13 cellular contexts compared by ENCODE assay signal in the genomic region with DNA sequence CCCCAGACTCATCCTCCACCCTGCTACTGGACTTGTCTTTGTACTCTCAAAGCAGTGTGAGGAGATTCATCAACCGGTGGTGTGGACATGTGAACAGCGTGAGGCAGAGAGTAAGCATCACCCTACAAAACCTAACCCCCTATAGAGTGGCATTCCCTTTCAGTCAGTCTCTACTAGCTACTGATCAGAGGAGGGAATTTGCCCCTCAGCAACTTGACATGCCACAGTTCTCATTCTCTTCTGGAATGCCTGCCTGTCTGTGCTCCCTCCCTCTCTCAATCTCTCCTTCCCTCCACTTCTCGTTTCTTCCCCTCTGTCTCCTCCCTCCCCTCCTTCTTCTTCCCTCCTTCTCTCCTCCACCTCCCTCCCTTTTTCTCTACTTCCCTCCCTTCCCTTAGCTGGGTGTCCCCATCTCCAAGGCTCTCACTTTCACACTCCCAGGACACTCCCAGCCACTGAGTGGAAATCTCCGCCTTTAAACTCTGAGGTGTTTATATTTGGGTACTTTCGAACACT. TPM values are rescaled to one million over a fixed set of nuclear protein-coding genes. Genes with fewer than 3 reads are reported as not detected.
A peak's percentile ranks its signal among the peaks of the same experiment; 100 is the strongest.
DNase-seq lines count a peak whose midpoint lies in the region; ATAC-seq and TF ChIP-seq lines count a peak whose summit lies in the region.
"Had no signal": no experiment of that assay in that cellular context is flagged by ENCODE, and none has a peak within 500 bp of the region (broad histone marks: within the 10 kb centered on the region; RNA-seq: fewer than 3 reads in every experiment).

No MANE protein-coding gene starts in this region.

- no peaks in the 10 kb centered on the region for H3K27me3 Mint-ChIP-seq in activated T-cell treated with anti-CD3 and anti-CD28 coated beads, Interleukin-2, amount 50 U/mL, for 72 hours (ENCODE audit: low read depth)
- H3K27me3 Mint-ChIP-seq in activated T-cell treated with anti-CD3 and anti-CD28 coated beads, Interleukin-2, amount 50 U/mL, for 4 hours (ENCODE audit: low read depth), result no peaks in the 10 kb centered on the region
- H3K27me3 Mint-ChIP-seq in stimulated activated memory B cell treated with anti-CD40 and anti-IgM and Interleukin-4, amounts not matched to agents 10 μg/mL and 1 μg/mL and 100 μg/mL, for 72 hours, result no peaks in the 10 kb centered on the region

- DNase-seq in activated T-cell treated with anti-CD3 and anti-CD28 coated beads, Interleukin-2, amount 50 U/mL, for 72 hours, result no peak
- DNase-seq in activated T-cell treated with anti-CD3 and anti-CD28 coated beads, Interleukin-2, amount 50 U/mL, for 4 hours, result no peak
- DNase-seq in cerebellar nuclear complex (lab: John Stamatoyannopoulos, UW), result no peak
- DNase-seq: activated T-cell treated with anti-CD3 and anti-CD28 coated beads, Interleukin-2, amount 50 U/mL, for 1 hour; aorta; NCI-H1436 treated with DMSO at 0.1 percent for 48 hours; NCI-H345; stimulated activated CD4-positive, alpha-beta T cell treated with anti-CD3 and anti-CD28 coated beads, Interleukin-15, amount 100 ng/mL, for 24 hours had no signal

- H3K27ac Mint-ChIP-seq in activated T-cell treated with anti-CD3 and anti-CD28 coated beads, Interleukin-2, amount 50 U/mL, for 72 hours, result peak overlapping the region; percentile 36
- H3K27ac Mint-ChIP-seq in stimulated activated memory B cell treated with anti-CD40 and anti-IgM and Interleukin-4, amounts not matched to agents 10 μg/mL and 1 μg/mL and 100 μg/mL, for 72 hours, result peak overlapping the region; percentile 1

- ATAC-seq in activated T-cell treated with anti-CD3 and anti-CD28 coated beads, Interleukin-2, amount 50 U/mL, for 72 hours (replicated peaks in 1 of 2), result no peak
- no peak for ATAC-seq in activated T-cell treated with anti-CD3 and anti-CD28 coated beads, Interleukin-2, amount 50 U/mL, for 4 hours
- peak; percentile 14; the same call in 2 of the 3 replicates for ATAC-seq in SK-N-SH treated with all-trans-retinoic acid at 6 μM for 48 hours
- ATAC-seq in esophagus mucosa, result peak; percentile 32
- no peak for ATAC-seq in stimulated activated memory B cell treated with anti-CD40 and anti-IgM and Interleukin-4, amounts not matched to agents 10 μg/mL and 1 μg/mL and 100 μg/mL, for 72 hours
- no peak for ATAC-seq in HG03280 (IDR thresholded peaks at IDR 0.05; ENCODE audit: unreplicated experiment)
- no peak for ATAC-seq in HG02623 (IDR thresholded peaks at IDR 0.05; ENCODE audit: unreplicated experiment)

- H3K4me3 Mint-ChIP-seq in activated T-cell treated with anti-CD3 and anti-CD28 coated beads, Interleukin-2, amount 50 U/mL, for 72 hours, result no peak overlapping the region
- no peak overlapping the region for H3K4me3 Mint-ChIP-seq in activated T-cell treated with anti-CD3 and anti-CD28 coated beads, Interleukin-2, amount 50 U/mL, for 4 hours
- H3K4me3 Mint-ChIP-seq in stimulated activated memory B cell treated with anti-CD40 and anti-IgM and Interleukin-4, amounts not matched to agents 10 μg/mL and 1 μg/mL and 100 μg/mL, for 72 hours, result no peak overlapping the region

- peaks cover 0 to 4% of the 10 kb centered on the region in 2 donors for H3K36me3 Mint-ChIP-seq in activated T-cell treated with anti-CD3 and anti-CD28 coated beads, Interleukin-2, amount 50 U/mL, for 72 hours (ENCODE audit: insufficient read depth in 2 of 2)
- H3K36me3 Mint-ChIP-seq in activated T-cell treated with anti-CD3 and anti-CD28 coated beads, Interleukin-2, amount 50 U/mL, for 4 hours (ENCODE audit: insufficient read depth), result peaks cover 8% of the 10 kb centered on the region
- H3K36me3 Mint-ChIP-seq in stimulated activated memory B cell treated with anti-CD40 and anti-IgM and Interleukin-4, amounts not matched to agents 10 μg/mL and 1 μg/mL and 100 μg/mL, for 72 hours, result no peaks in the 10 kb centered on the region

- no peaks in the 10 kb centered on the region for H3K9me3 Mint-ChIP-seq in activated T-cell treated with anti-CD3 and anti-CD28 coated beads, Interleukin-2, amount 50 U/mL, for 72 hours
- H3K9me3 Mint-ChIP-seq in activated T-cell treated with anti-CD3 and anti-CD28 coated beads, Interleukin-2, amount 50 U/mL, for 4 hours, result no peaks in the 10 kb centered on the region
- no peaks in the 10 kb centered on the region for H3K9me3 Mint-ChIP-seq in stimulated activated memory B cell treated with anti-CD40 and anti-IgM and Interleukin-4, amounts not matched to agents 10 μg/mL and 1 μg/mL and 100 μg/mL, for 72 hours

- H3K4me1 Mint-ChIP-seq in activated T-cell treated with anti-CD3 and anti-CD28 coated beads, Interleukin-2, amount 50 U/mL, for 72 hours (ENCODE audit: low read depth), result peaks cover 33% of the 10 kb centered on the region
- H3K4me1 Mint-ChIP-seq in activated T-cell treated with anti-CD3 and anti-CD28 coated beads, Interleukin-2, amount 50 U/mL, for 4 hours (ENCODE audit: low read depth), result peaks cover 8% of the 10 kb centered on the region
- H3K4me1 Mint-ChIP-seq in stimulated activated memory B cell treated with anti-CD40 and anti-IgM and Interleukin-4, amounts not matched to agents 10 μg/mL and 1 μg/mL and 100 μg/mL, for 72 hours, result peaks cover 7% of the 10 kb centered on the region

TF ChIP-seq in SK-N-SH treated with all-trans-retinoic acid at 6 μM for 48 hours, 23 proteins besides CTCF, POLR2A, EP300 and RAD21:
- TF ChIP-seq RARB (CRISPR knock-in tag; IDR thresholded peaks at IDR 0.05) (no peak), CSDC2 (CRISPR knock-in tag; IDR thresholded peaks at IDR 0.05) (no peak), ZFP30 (CRISPR knock-in tag; IDR thresholded peaks at IDR 0.05) (no peak), PPARA (CRISPR knock-in tag; IDR thresholded peaks at IDR 0.05; ENCODE audit: borderline replicate concordance) (no peak), ZC3H10 (CRISPR knock-in tag; IDR thresholded peaks at IDR 0.05) (no peak), ARNTL (CRISPR knock-in tag; IDR thresholded peaks at IDR 0.05; ENCODE audit: borderline replicate concordance, low read depth) (no peak), ZNF8 (CRISPR knock-in tag; IDR thresholded peaks at IDR 0.05) (no peak), GLIS3 (CRISPR knock-in tag; IDR thresholded peaks at IDR 0.05) (no peak), TCF4 (CRISPR knock-in tag; IDR thresholded peaks at IDR 0.05; ENCODE audit: borderline replicate concordance) (no peak), ZNF70 (CRISPR knock-in tag; IDR thresholded peaks at IDR 0.05) (no peak), OSR1 (CRISPR knock-in tag; IDR thresholded peaks at IDR 0.05) (no peak), TOX (CRISPR knock-in tag; IDR thresholded peaks at IDR 0.05; ENCODE audit: borderline replicate concordance) (no peak)
- TF ChIP-seq, protein P1, sequence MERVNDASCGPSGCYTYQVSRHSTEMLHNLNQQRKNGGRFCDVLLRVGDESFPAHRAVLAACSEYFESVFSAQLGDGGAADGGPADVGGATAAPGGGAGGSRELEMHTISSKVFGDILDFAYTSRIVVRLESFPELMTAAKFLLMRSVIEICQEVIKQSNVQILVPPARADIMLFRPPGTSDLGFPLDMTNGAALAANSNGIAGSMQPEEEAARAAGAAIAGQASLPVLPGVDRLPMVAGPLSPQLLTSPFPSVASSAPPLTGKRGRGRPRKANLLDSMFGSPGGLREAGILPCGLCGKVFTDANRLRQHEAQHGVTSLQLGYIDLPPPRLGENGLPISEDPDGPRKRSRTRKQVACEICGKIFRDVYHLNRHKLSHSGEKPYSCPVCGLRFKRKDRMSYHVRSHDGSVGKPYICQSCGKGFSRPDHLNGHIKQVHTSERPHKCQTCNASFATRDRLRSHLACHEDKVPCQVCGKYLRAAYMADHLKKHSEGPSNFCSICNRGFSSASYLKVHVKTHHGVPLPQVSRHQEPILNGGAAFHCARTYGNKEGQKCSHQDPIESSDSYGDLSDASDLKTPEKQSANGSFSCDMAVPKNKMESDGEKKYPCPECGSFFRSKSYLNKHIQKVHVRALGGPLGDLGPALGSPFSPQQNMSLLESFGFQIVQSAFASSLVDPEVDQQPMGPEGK (CRISPR knock-in tag; IDR thresholded peaks at IDR 0.05; ENCODE audit: borderline replicate concordance), result no peak
- TF ChIP-seq, protein P2, sequence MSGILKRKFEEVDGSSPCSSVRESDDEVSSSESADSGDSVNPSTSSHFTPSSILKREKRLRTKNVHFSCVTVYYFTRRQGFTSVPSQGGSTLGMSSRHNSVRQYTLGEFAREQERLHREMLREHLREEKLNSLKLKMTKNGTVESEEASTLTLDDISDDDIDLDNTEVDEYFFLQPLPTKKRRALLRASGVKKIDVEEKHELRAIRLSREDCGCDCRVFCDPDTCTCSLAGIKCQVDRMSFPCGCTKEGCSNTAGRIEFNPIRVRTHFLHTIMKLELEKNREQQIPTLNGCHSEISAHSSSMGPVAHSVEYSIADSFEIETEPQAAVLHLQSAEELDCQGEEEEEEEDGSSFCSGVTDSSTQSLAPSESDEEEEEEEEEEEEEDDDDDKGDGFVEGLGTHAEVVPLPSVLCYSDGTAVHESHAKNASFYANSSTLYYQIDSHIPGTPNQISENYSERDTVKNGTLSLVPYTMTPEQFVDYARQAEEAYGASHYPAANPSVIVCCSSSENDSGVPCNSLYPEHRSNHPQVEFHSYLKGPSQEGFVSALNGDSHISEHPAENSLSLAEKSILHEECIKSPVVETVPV (CRISPR knock-in tag; IDR thresholded peaks at IDR 0.05), result no peak

RNA-seq across cellular contexts. Expression of a gene that starts 24.6 kb away (rescaled TPM):
- 100 to 1,000 TPM; 233 to 274 TPM for total RNA-seq in activated T-cell treated with anti-CD3 and anti-CD28 coated beads, Interleukin-2, amount 50 U/mL, for 72 hours
- 100 to 1,000 TPM; 128 to 140 (median 133) TPM for total RNA-seq in activated T-cell treated with anti-CD3 and anti-CD28 coated beads, Interleukin-2, amount 50 U/mL, for 4 hours
- 87.6 TPM for total RNA-seq in esophagus mucosa

RNA-seq across cellular contexts. Expression of a gene that starts 26.8 kb away (rescaled TPM):
- 1,000 to 10,000 TPM; 1,240 to 1,316 TPM for total RNA-seq in activated T-cell treated with anti-CD3 and anti-CD28 coated beads, Interleukin-2, amount 50 U/mL, for 72 hours
- total RNA-seq in activated T-cell treated with anti-CD3 and anti-CD28 coated beads, Interleukin-2, amount 50 U/mL, for 4 hours, result 1,000 to 10,000 TPM; 2,630 to 2,693 (median 2,657) TPM
- 2,087 TPM for total RNA-seq in esophagus mucosa

Comparison
In these comparisons a context has a peak if more than half of its experiments do, and no peak if none do; other contexts are left out.
1. ATAC-seq: peak in SK-N-SH treated with all-trans-retinoic acid at 6 μM for 48 hours (single experiment) and esophagus mucosa (single experiment); none in activated T-cell treated with anti-CD3 and anti-CD28 coated beads, Interleukin-2, amount 50 U/mL, for 72 hours (0 of 2), activated T-cell treated with anti-CD3 and anti-CD28 coated beads, Interleukin-2, amount 50 U/mL, for 4 hours (0 of 2), stimulated activated memory B cell treated with anti-CD40 and anti-IgM and Interleukin-4, amounts not matched to agents 10 μg/mL and 1 μg/mL and 100 μg/mL, for 72 hours (single experiment), HG03280 (single experiment) and HG02623 (single experiment).